Comparison of ENCODE assay signal across 8 cellular contexts in genomic region chr5:74579215-74579614, GRCh38.
DNase-seq lines count a peak whose midpoint lies in the region; ATAC-seq, FAIRE-seq and TF ChIP-seq lines count a peak whose summit lies in the region.

No MANE protein-coding gene starts in this region.

- H3K36me3 Mint-ChIP-seq in activated T-cell treated with anti-CD3 and anti-CD28 coated beads, Interleukin-2, amount 50 U/mL, for 24 hours (ENCODE audit: low read depth): no peaks in the 10 kb centered on the region

- DNase-seq in DMS53 (lab: John Stamatoyannopoulos, UW) (peak; percentile 11), DMS53 treated with DMSO at 0.1 percent for 48 hours (lab: John Stamatoyannopoulos, UW; ENCODE audit: unreplicated experiment) (no peak), LHCN-M2 (ENCODE audit: low read depth) (peak; percentile 91), heart right ventricle (no peak), H54 (ENCODE audit: insufficient read length, low spot score) (no peak)
- DNase-seq in activated T-cell treated with anti-CD3 and anti-CD28 coated beads, Interleukin-2, amount 50 U/mL, for 24 hours: peak; percentile 65
- DNase-seq in stimulated activated CD4-positive, alpha-beta T cell treated with anti-CD3 and anti-CD28 coated beads, Interleukin-1b, Interleukin-23, amount 100 ng/mL, for 48 hours: peak; percentile 80

- peaks cover 6% of the 10 kb centered on the region for H3K27me3 Mint-ChIP-seq in activated T-cell treated with anti-CD3 and anti-CD28 coated beads, Interleukin-2, amount 50 U/mL, for 24 hours

- H3K27me3 ChIP-seq in heart right ventricle: no peaks in the 10 kb centered on the region

- no peaks in the 10 kb centered on the region for H3K36me3 ChIP-seq in heart right ventricle

- TF ChIP-seq CTCF in heart right ventricle (IDR thresholded peaks at IDR 0.05): no peak

- no peaks in the 10 kb centered on the region for H3K9me3 Mint-ChIP-seq in activated T-cell treated with anti-CD3 and anti-CD28 coated beads, Interleukin-2, amount 50 U/mL, for 24 hours

- ATAC-seq in GM19324 (IDR thresholded peaks at IDR 0.05; ENCODE audit: low FRiP score, unreplicated experiment) (no peak), heart right ventricle (no peak)

- FAIRE-seq in H54 (lab: Jason Lieb, UNC): no peak

- H3K4me3 ChIP-seq in heart right ventricle: no peak overlapping the region

- WGBS in heart right ventricle, 2 donors: 88 to 94% methylated on average over 9 of the region's 9 CpGs

- no peak overlapping the region for H3K27ac ChIP-seq in heart right ventricle

- intact Hi-C loops in heart right ventricle (cut with DNase I): loop anchor here in 1 of 10 donors (10.0 kb wide), 1 partner anchor 56 kb away; no protein-coding TSS in a partner anchor

- peak overlapping the region; percentile 84 for H3K27ac Mint-ChIP-seq in activated T-cell treated with anti-CD3 and anti-CD28 coated beads, Interleukin-2, amount 50 U/mL, for 24 hours

- no peaks in the 10 kb centered on the region for H3K9me3 ChIP-seq in heart right ventricle

- H3K4me1 Mint-ChIP-seq in activated T-cell treated with anti-CD3 and anti-CD28 coated beads, Interleukin-2, amount 50 U/mL, for 24 hours (ENCODE audit: low read depth): peaks cover 50% of the 10 kb centered on the region

- peaks cover 0 to 26% (median 16%) of the 10 kb centered on the region in 9 donors for H3K4me1 ChIP-seq in heart right ventricle

- peak overlapping the region; percentile 19 for H3K4me3 Mint-ChIP-seq in activated T-cell treated with anti-CD3 and anti-CD28 coated beads, Interleukin-2, amount 50 U/mL, for 24 hours

- TF ChIP-seq POLR2A in H54 (IDR thresholded peaks at IDR 0.05; ENCODE audit: low read depth, low read length): no peak

Comparison
In these comparisons a context has a peak if more than half of its experiments do, and no peak if none do; other contexts are left out.
1. DNase-seq: peak in DMS53 (single experiment), LHCN-M2 (single experiment), activated T-cell treated with anti-CD3 and anti-CD28 coated beads, Interleukin-2, amount 50 U/mL, for 24 hours (single experiment) and stimulated activated CD4-positive, alpha-beta T cell treated with anti-CD3 and anti-CD28 coated beads, Interleukin-1b, Interleukin-23, amount 100 ng/mL, for 48 hours (single experiment); none in DMS53 treated with DMSO at 0.1 percent for 48 hours (single experiment), heart right ventricle (0 of 2) and H54 (single experiment).